Comparison of ENCODE assay signal across 20 cellular contexts in the genomic region with DNA sequence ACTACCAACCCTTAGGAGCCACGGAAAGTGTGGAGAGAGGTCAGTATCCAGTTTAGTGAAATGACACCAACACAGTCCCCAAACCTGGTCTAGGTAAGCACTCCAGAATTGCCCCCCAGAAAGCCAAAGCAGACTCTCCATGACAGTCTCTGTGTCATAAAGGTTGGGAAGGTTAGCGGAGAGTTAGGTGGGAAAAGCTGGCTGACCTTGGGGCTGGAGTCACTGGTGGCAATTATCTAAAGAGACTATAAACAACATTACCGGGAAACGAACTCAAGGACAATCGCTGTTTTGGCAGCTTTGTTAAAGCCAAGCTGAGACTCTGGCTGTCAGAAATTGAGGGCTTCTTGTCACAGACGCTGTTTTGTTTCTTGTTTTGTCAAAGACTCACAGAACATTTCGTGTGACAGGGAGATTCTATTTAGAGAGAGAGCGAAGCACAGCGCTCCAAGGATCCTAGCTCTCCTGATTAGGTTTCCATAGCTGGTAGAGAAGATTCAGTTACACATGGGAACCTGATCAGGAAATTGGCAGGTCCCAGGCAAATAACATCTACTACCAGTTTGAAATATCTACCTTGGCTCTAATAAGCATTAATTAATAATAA.
"Had no signal": no experiment of that assay in that cellular context is flagged by ENCODE, and none has a peak within 500 bp of the region (broad histone marks: within the 10 kb centered on the region; RNA-seq: fewer than 3 reads in every experiment).

No MANE protein-coding gene starts in this region.

- H3K4me1 ChIP-seq: tibial nerve, vagina had no signal

- H3K27ac Mint-ChIP-seq: activated CD4-positive, alpha-beta T cell treated with anti-CD3 and anti-CD28 coated beads, Interleukin-2, amount 10 ng/mL, durations not matched to agents 7 days and 5 days; activated naive CD8-positive, alpha-beta T cell treated with anti-CD3 and anti-CD28 coated beads, Interleukin-2, amount 10 ng/mL, durations not matched to agents 7 days and 5 days; effector memory CD8-positive, alpha-beta T cell; naive B cell had no signal

- H3K4me1 Mint-ChIP-seq: activated CD4-positive, alpha-beta T cell treated with anti-CD3 and anti-CD28 coated beads, Interleukin-2, amount 10 ng/mL, durations not matched to agents 7 days and 5 days; activated naive CD8-positive, alpha-beta T cell treated with anti-CD3 and anti-CD28 coated beads, Interleukin-2, amount 10 ng/mL, durations not matched to agents 7 days and 5 days had no signal

- H3K9me3 Mint-ChIP-seq: activated CD4-positive, alpha-beta T cell treated with anti-CD3 and anti-CD28 coated beads, Interleukin-2, amount 10 ng/mL, durations not matched to agents 7 days and 5 days; activated naive CD8-positive, alpha-beta T cell treated with anti-CD3 and anti-CD28 coated beads, Interleukin-2, amount 10 ng/mL, durations not matched to agents 7 days and 5 days had no signal

- H3K27me3 ChIP-seq: tibial nerve, vagina had no signal

- ATAC-seq: effector memory CD8-positive, alpha-beta T cell; left colon had no signal

- H3K36me3 Mint-ChIP-seq: activated naive CD8-positive, alpha-beta T cell treated with anti-CD3 and anti-CD28 coated beads, Interleukin-2, amount 10 ng/mL, durations not matched to agents 7 days and 5 days; naive B cell had no signal

- H3K4me3 ChIP-seq: tibial nerve, vagina had no signal

- H3K4me3 Mint-ChIP-seq: activated CD4-positive, alpha-beta T cell treated with anti-CD3 and anti-CD28 coated beads, Interleukin-2, amount 10 ng/mL, durations not matched to agents 7 days and 5 days; activated naive CD8-positive, alpha-beta T cell treated with anti-CD3 and anti-CD28 coated beads, Interleukin-2, amount 10 ng/mL, durations not matched to agents 7 days and 5 days; effector memory CD8-positive, alpha-beta T cell; naive B cell had no signal

- H3K36me3 ChIP-seq: tibial nerve, vagina had no signal

- H3K9me3 ChIP-seq: tibial nerve, vagina had no signal

- DNase-seq: activated CD4-positive, alpha-beta T cell treated with anti-CD3 and anti-CD28 coated beads, Interleukin-2, amount 10 ng/mL, durations not matched to agents 7 days and 5 days; activated CD4-positive, CD25-positive, alpha-beta regulatory T cell; activated CD8-positive, alpha-beta memory T cell treated with anti-CD3 and anti-CD28 coated beads, Interleukin-2, amount 50 U/mL, for 48 hours; activated naive CD4-positive, alpha-beta T cell; activated naive CD8-positive, alpha-beta T cell treated with anti-CD3 and anti-CD28 coated beads, Interleukin-2, amount 10 ng/mL, durations not matched to agents 7 days and 5 days; dermis blood vessel endothelial cell; effector memory CD8-positive, alpha-beta T cell; foreskin melanocyte; head of caudate nucleus; left colon; naive B cell; retina; small intestine; stimulated activated CD4-positive, alpha-beta T cell treated with anti-CD3 and anti-CD28 coated beads, Interleukin-4, amount 100 ng/mL, for 4 hours; stimulated activated CD8-positive, alpha-beta memory T cell treated with anti-CD3 and anti-CD28 coated beads, Interleukin-4, amount 100 ng/mL, for 48 hours; stimulated activated naive CD4-positive, alpha-beta T cell treated with Interleukin-2 at 50 U/mL for 16 hours; substantia nigra; T-helper 2 cell had no signal

- H3K27ac ChIP-seq: tibial nerve, vagina had no signal
